31 cellular contexts compared by ENCODE assay signal in genomic region chr6:42545226-42545773, GRCh38. TPM values are rescaled to one million over a fixed set of nuclear protein-coding genes. Genes with fewer than 3 reads are reported as not detected.
A peak's percentile ranks its signal among the peaks of the same experiment; 100 is the strongest.
DNase-seq lines count a peak whose midpoint lies in the region; ATAC-seq lines count a peak whose summit lies in the region.
"Had no signal": no experiment of that assay in that cellular context is flagged by ENCODE, and none has a peak within 500 bp of the region (broad histone marks: within the 10 kb centered on the region; RNA-seq: fewer than 3 reads in every experiment).

No MANE protein-coding gene starts in this region.

- no peaks in the 10 kb centered on the region for H3K36me3 ChIP-seq in neuronal stem cell (replicated peaks in 1 of 2; ENCODE audit: control insufficient read depth in 2 of 2, insufficient read depth in 2 of 2, low read length in 2 of 2)
- H3K36me3 ChIP-seq: left lung, right atrium auricular region, upper lobe of left lung had no signal

- no peak overlapping the region for H3K9ac ChIP-seq in neuronal stem cell (ENCODE audit: low read depth, low read length, poor library complexity)
- H3K9ac ChIP-seq: SK-N-SH had no signal

- no CpG with 5 or more reads among the region's 7 CpGs for WGBS in neuronal stem cell (ENCODE audit: extremely low coverage in 2 of 2, insufficient read length in 2 of 2, insufficient replicate concordance in 1 of 2), 2 donors

- H2BK5ac ChIP-seq in neuronal stem cell (ENCODE audit: low read length): no peak overlapping the region

- no peak overlapping the region for H4K91ac ChIP-seq in neuronal stem cell (ENCODE audit: low read depth, low read length, poor library complexity)

- no peak overlapping the region for H4K8ac ChIP-seq in neuronal stem cell (ENCODE audit: low read depth, low read length)

- peak; percentile 15 for DNase-seq in NCI-H146 (lab: John Stamatoyannopoulos, UW)
- DNase-seq in NCI-H146 treated with DMSO at 0.1 percent for 48 hours (lab: John Stamatoyannopoulos, UW; ENCODE audit: unreplicated experiment): no peak
- peak; percentile 13 for DNase-seq in NCI-H510A (lab: John Stamatoyannopoulos, UW)
- DNase-seq in SK-N-DZ (ENCODE audit: low spot score): peak; percentile 41
- DNase-seq in neuronal stem cell (ENCODE audit: low spot score): no peak
- DNase-seq in T-helper 1 cell: no peak
- DNase-seq: 8988T; activated CD4-positive, alpha-beta T cell treated with anti-CD3 and anti-CD28 coated beads, Interleukin-2, amount 50 U/mL, for 48 hours; activated naive CD4-positive, alpha-beta T cell treated with Interleukin-2 at 50 U/mL for 16 hours; Calu3; CD4-positive, CD25-positive, alpha-beta regulatory T cell; DND-41; effector memory CD4-positive, alpha-beta T cell; mesenchymal stem cell; NCI-H1436 treated with DMSO at 0.1 percent for 48 hours; NCI-H2171; NCI-H526; SK-N-SH; stimulated activated naive CD4-positive, alpha-beta T cell; T-helper 2 cell had no signal

- H3K23ac ChIP-seq in neuronal stem cell (ENCODE audit: low read depth, low read length, poor library complexity): no peak overlapping the region

- no peak overlapping the region for H3K4ac ChIP-seq in neuronal stem cell (ENCODE audit: low read length)

- H2AFZ ChIP-seq in neuronal stem cell (ENCODE audit: low read length): no peak overlapping the region
- H2AFZ ChIP-seq: GM23338 had no signal

- no peak overlapping the region for H2BK120ac ChIP-seq in neuronal stem cell (ENCODE audit: low read depth, low read length)

- peaks cover 0 to 1% of the 10 kb centered on the region in 2 donors for H3K9me3 ChIP-seq in neuronal stem cell (replicated peaks in 1 of 2; ENCODE audit: control insufficient read depth in 2 of 2, insufficient read depth in 1 of 2, low read depth in 1 of 2, low read length in 2 of 2)
- H3K9me3 ChIP-seq: left lung, right atrium auricular region, SK-N-SH, upper lobe of left lung had no signal

- no peak overlapping the region for H3K4me3 ChIP-seq in neuronal stem cell (ENCODE audit: low read length in 2 of 2)
- H3K4me3 ChIP-seq: coronary artery, GM23338, left lung, right atrium auricular region, smooth muscle cell, upper lobe of left lung had no signal

- no peak overlapping the region for H3K27ac ChIP-seq in neuronal stem cell (replicated peaks; ENCODE audit: low read length)
- H3K27ac ChIP-seq: coronary artery, epithelial cell of prostate, left lung, right atrium auricular region, RWPE1, upper lobe of left lung had no signal

- ATAC-seq in GM18873 (IDR thresholded peaks at IDR 0.05; ENCODE audit: low FRiP score, unreplicated experiment) (no peak), GM21515 (IDR thresholded peaks at IDR 0.05; ENCODE audit: unreplicated experiment) (no peak)
- ATAC-seq: activated CD4-positive, CD25-positive, alpha-beta regulatory T cell treated with anti-CD3 and anti-CD28 coated beads, Interleukin-2, amount 50 U/mL, for 24 hours; GM23338; left lung had no signal

- H3K18ac ChIP-seq in neuronal stem cell (ENCODE audit: low read length): no peak overlapping the region

- H2BK12ac ChIP-seq in neuronal stem cell (ENCODE audit: low read length): no peak overlapping the region

- H2AK5ac ChIP-seq in neuronal stem cell (ENCODE audit: low read depth, low read length): no peak overlapping the region

- no peak overlapping the region for H3K4me2 ChIP-seq in neuronal stem cell (ENCODE audit: insufficient read depth, low read length, poor library complexity, severe bottlenecking)
- H3K4me2 ChIP-seq: GM23338, SK-N-SH, smooth muscle cell had no signal

- H3K27me3 ChIP-seq in neuronal stem cell (ENCODE audit: control insufficient read depth in 3 of 3, insufficient read depth in 3 of 3, low read depth in 1 of 3, low read length in 3 of 3): no peaks in the 10 kb centered on the region
- H3K27me3 ChIP-seq: left lung, right atrium auricular region, upper lobe of left lung had no signal

- no peaks in the 10 kb centered on the region for H3K79me1 ChIP-seq in neuronal stem cell (ENCODE audit: low read depth, low read length)

- H2BK15ac ChIP-seq in neuronal stem cell (ENCODE audit: low read length): no peak overlapping the region

- peaks cover 4 to 6% of the 10 kb centered on the region in 2 donors for H3K4me1 ChIP-seq in neuronal stem cell (ENCODE audit: control insufficient read depth in 2 of 2, insufficient read depth in 1 of 2, low read depth in 1 of 2, low read length in 2 of 2)

- H3K14ac ChIP-seq in neuronal stem cell (ENCODE audit: low read length): no peak overlapping the region

RNA-seq across cellular contexts. Expression of gene UBR2, which starts 18.5 kb away (rescaled TPM):
- polyA plus RNA-seq in SK-N-DZ (2014; cell fraction: cytosol; rRNA removed): 7.5 and 8.7 TPM in 2 replicates
- 13.0 and 13.1 TPM in 2 replicates for polyA plus RNA-seq in SK-N-DZ (2014; cell fraction: nucleus; rRNA removed)
- 5.7 TPM for polyA plus RNA-seq in neuronal stem cell (2013, experiment 1 of 2)
- 5.6 TPM for polyA plus RNA-seq in neuronal stem cell (2013, experiment 2 of 2)

Comparison
In these comparisons a context has a peak if more than half of its experiments do, and no peak if none do; other contexts are left out.
1. DNase-seq: peak in NCI-H146 (single experiment), NCI-H510A (single experiment) and SK-N-DZ (single experiment); none in NCI-H146 treated with DMSO at 0.1 percent for 48 hours (single experiment), neuronal stem cell (single experiment) and T-helper 1 cell (0 of 5).